In genomic region chr3:82093641-82094040, GRCh38 we compare ENCODE assay signal across 1 cellular context.
TF ChIP-seq lines count a peak whose summit lies in the region.

No MANE protein-coding gene starts in this region.

TF ChIP-seq in WTC11, 78 proteins besides CTCF, POLR2A, EP300 and RAD21 (continued from another document):
- TF ChIP-seq AR (CRISPR knock-in tag; IDR thresholded peaks at IDR 0.05) (no peak), GRHL2 (CRISPR knock-in tag; IDR thresholded peaks at IDR 0.05; ENCODE audit: insufficient replicate concordance, severe bottlenecking) (no peak), GTF2I (CRISPR knock-in tag; conservative IDR thresholded peaks at IDR 0.05) (no peak), CREM (CRISPR knock-in tag; IDR thresholded peaks at IDR 0.05) (no peak), SMAD3 (CRISPR knock-in tag; IDR thresholded peaks at IDR 0.05; ENCODE audit: borderline replicate concordance) (no peak), IRF1 (CRISPR knock-in tag; IDR thresholded peaks at IDR 0.05) (no peak), RORB (CRISPR knock-in tag; IDR thresholded peaks at IDR 0.05) (no peak), JAZF1 (CRISPR knock-in tag; IDR thresholded peaks at IDR 0.05) (no peak), FOXP1 (CRISPR knock-in tag; IDR thresholded peaks at IDR 0.05; ENCODE audit: borderline replicate concordance) (no peak)
